Comparison of ENCODE assay signal across 1 cellular context in the genomic region with DNA sequence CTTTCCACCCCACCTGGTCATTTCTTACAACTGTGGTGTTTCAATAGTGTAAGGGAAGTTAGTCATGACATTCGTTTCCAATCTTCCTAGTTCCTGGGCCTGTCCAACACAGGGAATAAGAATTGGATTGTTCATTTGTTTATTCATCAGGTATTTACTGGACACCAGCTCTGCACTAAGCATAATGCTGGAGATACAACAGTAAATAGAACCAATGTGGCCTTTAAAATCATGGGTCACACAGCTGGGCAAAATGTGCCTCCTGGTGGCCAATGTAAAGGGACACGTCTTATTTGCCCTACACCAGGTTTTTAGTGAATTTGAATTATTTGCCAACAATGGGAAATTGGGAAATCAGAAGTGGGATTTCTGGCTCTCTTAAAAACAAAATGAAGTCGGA.
TF ChIP-seq lines count a peak whose summit lies in the region.

No MANE protein-coding gene starts in this region.

TF ChIP-seq in GM12878, 131 proteins besides CTCF, POLR2A, EP300 and RAD21:
- TF ChIP-seq NFIC (IDR thresholded peaks at IDR 0.05; ENCODE audit: low read depth, low read length): no peak
- TF ChIP-seq SMARCA5 (IDR thresholded peaks at IDR 0.05): no peak
- no peak for TF ChIP-seq HDGF (IDR thresholded peaks at IDR 0.05)
- TF ChIP-seq NFYA (IDR thresholded peaks at IDR 0.05; ENCODE audit: borderline replicate concordance, low read depth, low read length): no peak
- TF ChIP-seq HDAC6 (IDR thresholded peaks at IDR 0.05; ENCODE audit: unreplicated experiment): no peak
- TF ChIP-seq SREBF2 (IDR thresholded peaks at IDR 0.05; ENCODE audit: low read length): no peak
- no peak for TF ChIP-seq MYC (IDR thresholded peaks at IDR 0.05; ENCODE audit: insufficient read depth, insufficient read length, insufficient replicate concordance, low read length, severe bottlenecking)
- TF ChIP-seq RELA (IDR thresholded peaks at IDR 0.05; ENCODE audit: borderline replicate concordance, partially characterized antibody): no peak
- TF ChIP-seq PAX5 (IDR thresholded peaks at IDR 0.05; ENCODE audit: borderline replicate concordance, low read depth, low read length): no peak
- no peak for TF ChIP-seq SIN3A (IDR thresholded peaks at IDR 0.05; ENCODE audit: low read depth, low read length)
- no peak for TF ChIP-seq FOXK2 (IDR thresholded peaks at IDR 0.05)
- TF ChIP-seq SREBF1 (IDR thresholded peaks at IDR 0.05; ENCODE audit: low read length): no peak
- TF ChIP-seq KAT2A (conservative IDR thresholded peaks at IDR 0.05; ENCODE audit: control insufficient read depth, low read depth, low read length): no peak
- no peak for TF ChIP-seq CBX5 (IDR thresholded peaks at IDR 0.05; ENCODE audit: low read depth)
- no peak for TF ChIP-seq JUND (IDR thresholded peaks at IDR 0.05; ENCODE audit: low read depth, low read length)
- no peak for TF ChIP-seq SPI1 (IDR thresholded peaks at IDR 0.05; ENCODE audit: borderline replicate concordance, insufficient read depth, low read depth, low read length)
